ENCODE assay signal across 6 cellular contexts in genomic region chr22:50581950-50582561, GRCh38. TPM values are rescaled to one million over a fixed set of nuclear protein-coding genes. Genes with fewer than 3 reads are reported as not detected.
DNase-seq lines count a peak whose midpoint lies in the region; ATAC-seq and TF ChIP-seq lines count a peak whose summit lies in the region.

No MANE protein-coding gene starts in this region.

- H3K36me3 Mint-ChIP-seq in activated CD4-positive, alpha-beta memory T cell treated with anti-CD3 and anti-CD28 coated beads for 36 hours, result peaks cover 6% of the 10 kb centered on the region

- POLR2A ChIA-PET in A673 (lab: Charles Lee; ENCODE audit: low non-redundant PET), result no interaction called here
- POLR2A ChIA-PET in activated CD4-positive, alpha-beta memory T cell treated with anti-CD3 and anti-CD28 coated beads for 36 hours (lab: Charles Lee), result interaction anchor here (0.6 to 2.4 kb wide), 9 partner anchors 16 to 73 kb away, joined by 3 to 13 read pairs (median 6); partner anchors contain the start of genes MAPK8IP2, SCO2, SYCE3 and TYMP

- no peaks in the 10 kb centered on the region for H3K9me3 ChIP-seq in A673 (ENCODE audit: low read depth, low read length, poor library complexity, severe bottlenecking)

- no peak for ATAC-seq in GM18520 (IDR thresholded peaks at IDR 0.05; ENCODE audit: unreplicated experiment)

- H3K4me1 Mint-ChIP-seq in activated CD4-positive, alpha-beta memory T cell treated with anti-CD3 and anti-CD28 coated beads for 36 hours (ENCODE audit: low read depth), result peaks cover 27% of the 10 kb centered on the region

- 6% methylated on average over 45 of the region's 45 CpGs for WGBS in urinary bladder

- H3K27ac ChIP-seq in A673 (ENCODE audit: low read depth, low read length, poor library complexity, severe bottlenecking) (peak overlapping the region; percentile 92), urinary bladder (ENCODE audit: low read depth) (peak overlapping the region; percentile 89)

- no peaks in the 10 kb centered on the region for H3K4me1 ChIP-seq in A673 (ENCODE audit: insufficient read depth, low read length, poor library complexity, severe bottlenecking)
- no peaks in the 10 kb centered on the region for H3K4me1 ChIP-seq in urinary bladder (ENCODE audit: insufficient read depth)

- H3K4me3 Mint-ChIP-seq in activated CD4-positive, alpha-beta memory T cell treated with anti-CD3 and anti-CD28 coated beads for 36 hours, result peak overlapping the region; percentile 94

- TF ChIP-seq CTCF in A673 (conservative IDR thresholded peaks at IDR 0.05; ENCODE audit: low read depth, low read length), result no peak

- H3K4me3 ChIP-seq in A673 (ENCODE audit: low read depth, low read length, poor library complexity, severe bottlenecking) (peak overlapping the region; percentile 74), H7 (ENCODE audit: insufficient read depth, low read depth, low read length) (peak overlapping the region; percentile 93), urinary bladder (ENCODE audit: low read depth, low read length) (peak overlapping the region; percentile 82)

- H3K27ac Mint-ChIP-seq in activated CD4-positive, alpha-beta memory T cell treated with anti-CD3 and anti-CD28 coated beads for 36 hours, result peak overlapping the region; percentile 87

- no peaks in the 10 kb centered on the region for H3K9me3 Mint-ChIP-seq in activated CD4-positive, alpha-beta memory T cell treated with anti-CD3 and anti-CD28 coated beads for 36 hours

- no peaks in the 10 kb centered on the region for H3K27me3 Mint-ChIP-seq in activated CD4-positive, alpha-beta memory T cell treated with anti-CD3 and anti-CD28 coated beads for 36 hours

- CTCF ChIA-PET in A673 (lab: Charles Lee), result no interaction called here
- CTCF ChIA-PET in activated CD4-positive, alpha-beta memory T cell treated with anti-CD3 and anti-CD28 coated beads for 36 hours (lab: Charles Lee), result interaction anchor here (0.7 to 2.8 kb wide), 9 partner anchors 19 to 110 kb away, joined by 3 to 17 read pairs (median 4); partner anchors contain the start of genes KLHDC7B, SCO2 and SYCE3

- H3K27me3 ChIP-seq in A673 (replicated peaks; ENCODE audit: insufficient read depth, low read depth, low read length, poor library complexity) (no peaks in the 10 kb centered on the region), H7 (ENCODE audit: control insufficient read depth, insufficient read depth, low read length) (peaks cover 5% of the 10 kb centered on the region)

- TSS peak; percentile 55 for BruUV-seq in A673 (replicated peaks; lab: Mats Ljungman, UMichigan)

- intact Hi-C loops in A673 (cut with micrococcal nuclease; ENCODE audit: unreplicated experiment), result no loop called here
- intact Hi-C loops in activated CD4-positive, alpha-beta memory T cell treated with anti-CD3 and anti-CD28 coated beads for 36 hours (cut with micrococcal nuclease), result loop anchor here (1.0 to 2.0 kb wide), 5 partner anchors 19 to 74 kb away; partner anchors contain the start of genes NCAPH2 and TYMP

- no peak for DNase-seq in A673 (ENCODE audit: low spot score)
- DNase-seq in H7, result peak; percentile 98
- DNase-seq in activated CD4-positive, alpha-beta memory T cell treated with anti-CD3 and anti-CD28 coated beads for 36 hours, result peak; percentile 62
- DNase-seq in iris pigment epithelial cell (ENCODE audit: low read depth), result peak; percentile 15

- no peaks in the 10 kb centered on the region for H3K36me3 ChIP-seq in A673 (ENCODE audit: insufficient read depth, low read length, poor library complexity, severe bottlenecking)
- H3K36me3 ChIP-seq in H7 (replicated peaks; ENCODE audit: control insufficient read depth, insufficient read depth, low read length), result peaks cover 4% of the 10 kb centered on the region
- H3K36me3 ChIP-seq in urinary bladder (ENCODE audit: insufficient read depth), result no peaks in the 10 kb centered on the region

RNA-seq across cellular contexts. Expression of gene CHKB, which starts 0.6 kb away (rescaled TPM):
- total RNA-seq in A673 (2021) (47.6 and 51.4 TPM in 2 replicates), urinary bladder (28.0 TPM)
- 42.1 and 54.5 TPM in 2 replicates for total RNA-seq in H7 (2014; rRNA removed; shearing (Covaris generic))
- total RNA-seq in activated CD4-positive, alpha-beta memory T cell treated with anti-CD3 and anti-CD28 coated beads for 36 hours, result 10 to 100 TPM; 76.2 to 76.3 TPM
- 45.7 TPM for polyA plus RNA-seq in urinary bladder

RNA-seq across cellular contexts. Expression of gene CPT1B, which starts 3.8 kb away (rescaled TPM):
- total RNA-seq in A673 (2021) (19.2 and 28.3 TPM in 2 replicates), urinary bladder (6.2 TPM)
- total RNA-seq in H7 (2014; rRNA removed; shearing (Covaris generic)), result 24.0 and 27.6 TPM in 2 replicates
- 10 to 100 TPM; 33.3 to 36.9 TPM for total RNA-seq in activated CD4-positive, alpha-beta memory T cell treated with anti-CD3 and anti-CD28 coated beads for 36 hours
- polyA plus RNA-seq in urinary bladder, result 5.5 TPM

RNA-seq across cellular contexts. Expression of gene MAPK8IP2, which starts 18.5 kb away (rescaled TPM):
- total RNA-seq in A673 (2021) (7.8 and 11.5 TPM in 2 replicates), urinary bladder (1.2 TPM)
- 1.7 and 3.4 TPM in 2 replicates for total RNA-seq in H7 (2014; rRNA removed; shearing (Covaris generic))
- under 1 TPM; 0.10 to 0.19 TPM for total RNA-seq in activated CD4-positive, alpha-beta memory T cell treated with anti-CD3 and anti-CD28 coated beads for 36 hours
- polyA plus RNA-seq in urinary bladder, result 1.6 TPM

RNA-seq across cellular contexts. Expression of gene SYCE3, which starts 19.3 kb away (rescaled TPM):
- total RNA-seq in A673 (2021), result not detected in 2 replicates
- total RNA-seq in H7 (2014; rRNA removed; shearing (Covaris generic)), result not detected in 2 replicates
- 1 to 10 TPM in 1 of 2 experiments, under 1 TPM in 1; 0.87 to 1.0 TPM for total RNA-seq in activated CD4-positive, alpha-beta memory T cell treated with anti-CD3 and anti-CD28 coated beads for 36 hours
- not detected for total RNA-seq in urinary bladder
- not detected for polyA plus RNA-seq in urinary bladder

RNA-seq across cellular contexts. Expression of gene KLHDC7B, which starts 36.4 kb away (rescaled TPM):
- total RNA-seq in A673 (2021) (1.4 and 1.6 TPM in 2 replicates), urinary bladder (0.11 TPM)
- total RNA-seq in H7 (2014; rRNA removed; shearing (Covaris generic)), result not detected in 2 replicates
- 1 to 10 TPM; 6.9 to 7.7 TPM for total RNA-seq in activated CD4-positive, alpha-beta memory T cell treated with anti-CD3 and anti-CD28 coated beads for 36 hours
- 0.33 TPM for polyA plus RNA-seq in urinary bladder
